ENCODE assay signal across 8 cellular contexts in the genomic region with DNA sequence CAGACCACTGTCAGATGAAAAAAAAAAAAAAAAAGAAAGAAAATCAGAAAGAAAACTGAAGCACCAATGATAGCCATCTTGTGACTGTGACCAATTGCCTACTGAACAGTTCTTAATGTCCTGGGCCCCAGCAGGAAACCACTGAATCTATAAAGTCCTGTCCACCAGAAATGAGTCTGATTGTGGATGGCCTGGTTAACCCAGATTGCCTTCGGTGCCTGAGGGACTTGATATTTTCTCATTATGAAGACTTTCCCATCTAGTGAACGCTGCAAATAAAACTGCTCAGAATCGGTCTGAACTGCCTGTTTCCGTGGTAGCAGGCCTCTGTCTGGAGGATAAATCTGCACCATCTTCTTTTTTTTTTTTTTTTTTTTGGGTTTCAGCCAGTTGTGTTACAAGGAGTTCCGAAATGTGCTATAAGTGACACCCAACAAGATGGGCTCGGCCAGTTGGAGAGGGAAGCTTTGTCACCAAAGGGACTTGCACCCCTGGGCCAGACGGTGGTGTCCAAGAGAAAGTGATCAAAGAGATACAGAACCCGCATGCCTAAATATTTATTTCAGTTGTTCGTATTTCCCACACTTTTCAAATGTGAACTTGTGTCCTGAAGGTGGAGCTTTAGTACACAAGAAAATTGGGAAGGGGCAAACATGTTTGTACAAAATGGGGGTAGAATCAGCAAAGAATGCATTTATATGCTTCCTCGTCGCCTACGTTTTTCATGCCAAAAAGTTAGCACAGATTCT. TPM values are rescaled to one million over a fixed set of nuclear protein-coding genes. Genes with fewer than 3 reads are reported as not detected.
DNase-seq lines count a peak whose midpoint lies in the region; ATAC-seq and TF ChIP-seq lines count a peak whose summit lies in the region.

No MANE protein-coding gene starts in this region.

- no peak overlapping the region for H3K27ac Mint-ChIP-seq in MCF 10A (ENCODE audit: low read depth, unreplicated experiment)
- H3K27ac Mint-ChIP-seq in stimulated activated naive CD8-positive, alpha-beta T cell treated with anti-CD3 and anti-CD28 coated beads, Interleukin-15, amount 100 ng/mL, for 72 hours: no peak overlapping the region

- no peak overlapping the region for H3K4me3 Mint-ChIP-seq in MCF 10A (ENCODE audit: unreplicated experiment)
- no peak overlapping the region for H3K4me3 Mint-ChIP-seq in stimulated activated naive CD8-positive, alpha-beta T cell treated with anti-CD3 and anti-CD28 coated beads, Interleukin-15, amount 100 ng/mL, for 72 hours

- ATAC-seq in HG03342 (IDR thresholded peaks at IDR 0.05; ENCODE audit: unreplicated experiment): no peak
- ATAC-seq in stimulated activated naive CD8-positive, alpha-beta T cell treated with anti-CD3 and anti-CD28 coated beads, Interleukin-15, amount 100 ng/mL, for 72 hours: no peak

- TF ChIP-seq CTCF in MCF 10A (IDR thresholded peaks at IDR 0.05; ENCODE audit: unreplicated experiment) (peak; percentile 33), breast epithelium (IDR thresholded peaks at IDR 0.05) (peak in 1 of 3 donors; percentile 33), thyroid gland (IDR thresholded peaks at IDR 0.05) (peak in 4 of 6 experiments; percentile 17 to 58 (median 46))

- peaks cover 53% of the 10 kb centered on the region for H3K27me3 Mint-ChIP-seq in MCF 10A (ENCODE audit: insufficient read depth, unreplicated experiment)
- peaks cover 38% of the 10 kb centered on the region for H3K27me3 Mint-ChIP-seq in stimulated activated naive CD8-positive, alpha-beta T cell treated with anti-CD3 and anti-CD28 coated beads, Interleukin-15, amount 100 ng/mL, for 72 hours

- no peaks in the 10 kb centered on the region for H3K9me3 ChIP-seq in breast epithelium
- H3K9me3 ChIP-seq in thyroid gland: no peaks in the 10 kb centered on the region

- WGBS in thyroid gland, 2 donors: 53 to 55% methylated on average over 12 of the region's 12 CpGs

- H3K36me3 Mint-ChIP-seq in MCF 10A (ENCODE audit: insufficient read depth, unreplicated experiment): peaks cover 4% of the 10 kb centered on the region

- POLR2A ChIA-PET in MCF 10A (lab: Yijun Ruan, JAX): interaction anchor here (0.5 to 2.1 kb wide), 2 partner anchors 27 to 153 kb away, joined by 3 to 5 read pairs; no protein-coding TSS in a partner anchor

- no peaks in the 10 kb centered on the region for H3K9me3 Mint-ChIP-seq in MCF 10A (ENCODE audit: unreplicated experiment)
- no peaks in the 10 kb centered on the region for H3K9me3 Mint-ChIP-seq in stimulated activated naive CD8-positive, alpha-beta T cell treated with anti-CD3 and anti-CD28 coated beads, Interleukin-15, amount 100 ng/mL, for 72 hours

- intact Hi-C loops in MCF 10A (cut with micrococcal nuclease) (loop anchor here (1.0 to 10.0 kb wide), 4 partner anchors 287 to 1192 kb away; no protein-coding TSS in a partner anchor), breast epithelium (cut with DNase I; ENCODE audit: low total_unique reads) (loop anchor here (10.0 kb wide), 1 partner anchor 599 kb away; no protein-coding TSS in a partner anchor), thyroid gland (cut with DNase I) (loop anchor here (10.0 kb wide), 1 partner anchor 289 kb away; no protein-coding TSS in a partner anchor)

- H3K4me1 Mint-ChIP-seq in MCF 10A (ENCODE audit: insufficient read depth, unreplicated experiment): no peaks in the 10 kb centered on the region
- peaks cover 16% of the 10 kb centered on the region for H3K4me1 Mint-ChIP-seq in stimulated activated naive CD8-positive, alpha-beta T cell treated with anti-CD3 and anti-CD28 coated beads, Interleukin-15, amount 100 ng/mL, for 72 hours

- no peaks in the 10 kb centered on the region for H3K36me3 ChIP-seq in breast epithelium
- no peaks in the 10 kb centered on the region for H3K36me3 ChIP-seq in thyroid gland

- CTCF ChIA-PET in MCF 10A (lab: Yijun Ruan, JAX): interaction anchor here (0.6 to 2.7 kb wide), 9 partner anchors 9 to 1596 kb away, joined by 3 to 10 read pairs (median 4); no protein-coding TSS in a partner anchor

- TF ChIP-seq POLR2A in breast epithelium (IDR thresholded peaks at IDR 0.05) (no peak), thyroid gland (IDR thresholded peaks at IDR 0.05) (no peak)

- no peak overlapping the region for H3K4me3 ChIP-seq in breast epithelium
- H3K4me3 ChIP-seq in thyroid gland (replicated peaks in 1 of 3): no peak overlapping the region

- H3K4me1 ChIP-seq in breast epithelium (peaks cover 0 to 7% of the 10 kb centered on the region in 2 donors), thyroid gland (peaks cover 13 to 15% of the 10 kb centered on the region in 2 donors)

- DNase-seq in MCF 10A (ENCODE audit: unreplicated experiment) (peak; percentile 48), breast epithelium (ENCODE audit: low spot score in 2 of 2) (no peak), NOMO-1 treated with dmso at 0.1 percent for 144 hours (lab: John Stamatoyannopoulos, UW; ENCODE audit: unreplicated experiment) (peak; percentile 40), fibroblast of peridontal ligament (ENCODE audit: extremely low read depth) (peak; percentile 77), thyroid gland (peak; percentile 20 to 34), NCI-H226 (no peak)
- DNase-seq in stimulated activated naive CD8-positive, alpha-beta T cell treated with anti-CD3 and anti-CD28 coated beads, Interleukin-15, amount 100 ng/mL, for 72 hours: no peak

- no TSS peak for BruUV-seq in MCF 10A (replicated peaks; lab: Mats Ljungman, UMichigan)

- H3K27me3 ChIP-seq in breast epithelium: peaks cover 0 to 15% of the 10 kb centered on the region in 2 donors
- H3K27me3 ChIP-seq in thyroid gland: no peaks in the 10 kb centered on the region

- H3K27ac ChIP-seq in breast epithelium (no peak overlapping the region), thyroid gland (no peak overlapping the region)

RNA-seq across cellular contexts. Expression of gene PLXNC1, which starts 3.0 kb away (rescaled TPM):
- 2.4 and 2.6 TPM in 2 replicates for total RNA-seq in MCF 10A (2022)
- total RNA-seq in breast epithelium: 10 to 100 TPM in 1 of 3 donors, 1 to 10 TPM in 2; 7.5 to 21.4 (median 8.2) TPM
- total RNA-seq in thyroid gland: 1 to 10 TPM; 4.5 to 7.2 (median 5.1) TPM

Comparison
In these comparisons a context has a peak if more than half of its experiments do, and no peak if none do; other contexts are left out.
1. DNase-seq: peak in MCF 10A (single experiment), NOMO-1 treated with dmso at 0.1 percent for 144 hours (single experiment), fibroblast of peridontal ligament (single experiment) and thyroid gland (2 of 2); none in breast epithelium (0 of 2), stimulated activated naive CD8-positive, alpha-beta T cell treated with anti-CD3 and anti-CD28 coated beads, Interleukin-15, amount 100 ng/mL, for 72 hours (0 of 2) and NCI-H226 (single experiment).